13 cellular contexts compared by ENCODE assay signal in the genomic region with DNA sequence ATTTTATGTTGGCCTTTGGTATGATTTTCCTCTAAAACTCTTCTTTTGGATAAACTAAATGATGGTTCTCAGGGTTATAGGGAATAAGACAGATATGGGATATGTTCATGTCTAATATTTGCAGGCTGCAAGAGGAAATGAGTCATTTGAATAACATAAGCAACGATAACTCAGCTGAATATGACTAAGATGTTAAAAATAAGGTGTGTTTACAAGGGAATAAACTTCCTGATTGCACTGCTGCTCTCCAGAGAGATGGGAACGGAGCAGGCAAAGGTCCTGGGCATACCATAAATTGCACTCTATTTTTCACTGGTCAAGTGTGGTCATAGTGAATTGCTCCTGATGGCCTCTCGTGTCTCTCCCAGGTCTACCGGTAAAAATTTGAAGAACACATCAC.
DNase-seq lines count a peak whose midpoint lies in the region; FAIRE-seq and TF ChIP-seq lines count a peak whose summit lies in the region.
"Had no signal": no experiment of that assay in that cellular context is flagged by ENCODE, and none has a peak within 500 bp of the region (broad histone marks: within the 10 kb centered on the region; RNA-seq: fewer than 3 reads in every experiment).

No MANE protein-coding gene starts in this region.

- H3K27ac ChIP-seq in colonic mucosa (peak overlapping the region; percentile 28), spleen (no peak overlapping the region)
- H3K27ac ChIP-seq: thoracic aorta had no signal

- no peak for TF ChIP-seq CTCF in AG09309 (IDR thresholded peaks at IDR 0.05; ENCODE audit: control insufficient read depth, insufficient read depth, low read depth, low read length, missing control alignments)
- no peak for TF ChIP-seq CTCF in colonic mucosa (IDR thresholded peaks at IDR 0.05)
- no peak for TF ChIP-seq CTCF in spleen (IDR thresholded peaks at IDR 0.05 in 8 of 11, conservative IDR thresholded peaks at IDR 0.05 in 3 of 11)

- H3K4me1 ChIP-seq in colonic mucosa (no peaks in the 10 kb centered on the region), spleen (no peaks in the 10 kb centered on the region)

- DNase-seq in AG09309 (ENCODE audit: low read depth) (peak; percentile 39), HTR-8/SVneo (ENCODE audit: insufficient read length, low spot score) (peak; percentile 18), colonic mucosa (no peak), myocyte (ENCODE audit: low read depth) (peak; percentile 72), DMS153 (lab: John Stamatoyannopoulos, UW) (no peak), cortex of kidney (lab: John Stamatoyannopoulos, UW) (no peak), spleen (no peak), NCI-H1105 (lab: John Stamatoyannopoulos, UW) (no peak)
- DNase-seq: activated CD8-positive, alpha-beta memory T cell treated with anti-CD3 and anti-CD28 coated beads for 24 hours; CD4-positive, CD25-positive, alpha-beta regulatory T cell; Karpas-422 had no signal

- H3K9me3 ChIP-seq in colonic mucosa (no peaks in the 10 kb centered on the region), spleen (peaks cover 0 to 7% (median 0%) of the 10 kb centered on the region in 8 donors)
- H3K9me3 ChIP-seq: thoracic aorta had no signal

- no peaks in the 10 kb centered on the region for H3K27me3 ChIP-seq in colonic mucosa
- no peaks in the 10 kb centered on the region for H3K27me3 ChIP-seq in spleen (replicated peaks in 1 of 7)

- no peak overlapping the region for H3K9ac ChIP-seq in colonic mucosa (ENCODE audit: low read depth in 2 of 2, low read length in 2 of 2)

- H3K4me3 ChIP-seq in AG09309 (ENCODE audit: control insufficient read depth, low read depth, low read length) (no peak overlapping the region), colonic mucosa (no peak overlapping the region), spleen (no peak overlapping the region)
- H3K4me3 ChIP-seq: thoracic aorta had no signal

- no peak for TF ChIP-seq POLR2A in spleen (IDR thresholded peaks at IDR 0.05)

- intact Hi-C loops in colonic mucosa (cut with DNase I) = no loop called here
- intact Hi-C loops in spleen (cut with DNase I; ENCODE audit: low total_unique reads) = no loop called here

- no peak for FAIRE-seq in HTR-8/SVneo (lab: Jason Lieb, UNC)
- FAIRE-seq: GM19239 had no signal

- WGBS in spleen, 5 donors = 41 to 54% (median 46%) methylated on average over 4 of the region's 4 CpGs

- H3K36me3 ChIP-seq in colonic mucosa (no peaks in the 10 kb centered on the region), spleen (no peaks in the 10 kb centered on the region)
- H3K36me3 ChIP-seq: thoracic aorta had no signal

Comparison
In these comparisons a context has a peak if more than half of its experiments do, and no peak if none do; other contexts are left out.
1. DNase-seq: peak in AG09309 (single experiment), HTR-8/SVneo (single experiment) and myocyte (single experiment); none in colonic mucosa (single experiment), DMS153 (single experiment), cortex of kidney (single experiment), spleen (single experiment) and NCI-H1105 (single experiment).